In genomic region chr9:123322771-123323481, GRCh38 we compare ENCODE assay signal across 8 cellular contexts. TPM values are rescaled to one million over a fixed set of nuclear protein-coding genes. Genes with fewer than 3 reads are reported as not detected.
DNase-seq lines count a peak whose midpoint lies in the region; ATAC-seq, FAIRE-seq and TF ChIP-seq lines count a peak whose summit lies in the region.

No MANE protein-coding gene starts in this region.

- peaks cover 46% of the 10 kb centered on the region for H3K4me1 Mint-ChIP-seq in activated naive CD8-positive, alpha-beta T cell (ENCODE audit: low read depth)

- peak overlapping the region; percentile 91 for H3K27ac Mint-ChIP-seq in activated naive CD8-positive, alpha-beta T cell

- H3K36me3 Mint-ChIP-seq in activated naive CD8-positive, alpha-beta T cell = no peaks in the 10 kb centered on the region

- no peak for DNase-seq in GM12892 (ENCODE audit: insufficient read length)
- DNase-seq in T-helper 1 cell = peak in 4 of 5 donors; percentile 20 to 76 (median 40)
- DNase-seq in stimulated activated CD4-positive, alpha-beta T cell treated with anti-CD3 and anti-CD28 coated beads, Interleukin-2, amount 100 ng/mL, for 4 hours (ENCODE audit: low read depth) = peak; percentile 25
- DNase-seq in ecto neural progenitor cell (ENCODE audit: low spot score) = no peak
- no peak for DNase-seq in RKO (ENCODE audit: low spot score)
- no peak for DNase-seq in Ammon's horn (ENCODE audit: low spot score)

- H3K9me3 Mint-ChIP-seq in activated naive CD8-positive, alpha-beta T cell (ENCODE audit: low read depth) = no peaks in the 10 kb centered on the region

- FAIRE-seq in GM12892 (lab: Jason Lieb, UNC) = peak; percentile 27

- ATAC-seq in HG02759 (IDR thresholded peaks at IDR 0.05; ENCODE audit: unreplicated experiment) = peak; percentile 53

- peak overlapping the region; percentile 67 for H3K4me3 Mint-ChIP-seq in activated naive CD8-positive, alpha-beta T cell

- no peaks in the 10 kb centered on the region for H3K27me3 Mint-ChIP-seq in activated naive CD8-positive, alpha-beta T cell

- peak; percentile 51; the same call in 1 of the 2 replicates for TF ChIP-seq POLR2A in GM12892 (IDR thresholded peaks at IDR 0.05; ENCODE audit: low read depth, low read length)

RNA-seq across cellular contexts. Expression of gene CRB2, which starts 33.1 kb away (rescaled TPM):
- 0.42 TPM for polyA plus RNA-seq in GM12892 (2012; ENCODE audit: missing spikeins)

RNA-seq across cellular contexts. Expression of gene STRBP, which starts 54.5 kb away (rescaled TPM):
- 64.0 TPM for polyA plus RNA-seq in GM12892 (2012; ENCODE audit: missing spikeins)

Comparison
In these comparisons a context has a peak if more than half of its experiments do, and no peak if none do; other contexts are left out.
1. DNase-seq: peak in T-helper 1 cell (4 of 5) and stimulated activated CD4-positive, alpha-beta T cell treated with anti-CD3 and anti-CD28 coated beads, Interleukin-2, amount 100 ng/mL, for 4 hours (single experiment); none in GM12892 (single experiment), ecto neural progenitor cell (single experiment), RKO (single experiment) and Ammon's horn (single experiment).